Comparison of ENCODE assay signal across 32 cellular contexts in the genomic region with DNA sequence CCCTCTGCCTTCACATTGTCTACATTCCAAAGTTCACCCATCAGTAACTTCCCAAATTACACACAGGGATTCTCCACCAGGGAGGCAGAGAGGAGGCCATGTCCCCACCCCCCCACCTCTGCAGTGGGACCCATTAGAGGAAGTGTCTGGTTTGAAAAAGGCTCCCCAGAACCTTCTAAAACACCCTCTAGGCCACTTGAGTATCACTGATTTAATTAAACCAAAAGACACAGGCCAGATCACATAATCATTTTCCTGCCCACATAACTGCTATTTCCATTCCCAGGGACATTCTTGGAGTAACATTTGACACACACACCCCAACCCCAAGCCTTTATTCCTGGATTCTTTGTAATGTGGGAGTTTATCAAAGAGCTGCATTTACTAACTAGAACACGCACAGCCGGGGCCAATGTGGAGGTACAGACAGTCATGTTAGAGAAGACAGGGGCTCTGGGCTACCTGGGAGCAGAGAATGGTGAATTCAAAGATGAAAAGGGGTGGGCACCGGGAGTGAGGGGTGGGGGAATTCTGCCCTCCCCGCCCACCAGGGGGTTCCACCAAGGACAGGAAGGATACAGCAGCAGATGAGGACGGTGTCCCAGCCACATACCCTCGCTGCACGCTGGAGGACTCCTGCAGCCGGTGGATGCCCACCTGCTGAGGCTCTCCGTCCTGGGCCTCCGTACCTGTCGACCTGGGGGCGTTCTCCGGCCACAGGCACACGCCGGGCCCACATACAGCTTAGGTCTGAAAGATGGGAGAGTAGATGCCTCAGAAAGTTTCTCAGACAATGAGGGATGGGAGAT.
DNase-seq lines count a peak whose midpoint lies in the region; ATAC-seq, FAIRE-seq and TF ChIP-seq lines count a peak whose summit lies in the region.
"Had no signal": no experiment of that assay in that cellular context is flagged by ENCODE, and none has a peak within 500 bp of the region (broad histone marks: within the 10 kb centered on the region; RNA-seq: fewer than 3 reads in every experiment).

No MANE protein-coding gene starts in this region.

- no peaks in the 10 kb centered on the region for H3K9me3 Mint-ChIP-seq in nephron
- H3K9me3 Mint-ChIP-seq: activated CD8-positive, alpha-beta T cell treated with anti-CD3 and anti-CD28 coated beads for 36 hours; activated naive CD4-positive, alpha-beta T cell treated with anti-CD3 and anti-CD28 coated beads, Interleukin-2, amount 10 ng/mL, durations not matched to agents 7 days and 5 days; CD4-positive, CD25-positive, alpha-beta regulatory T cell; naive thymus-derived CD4-positive, alpha-beta T cell had no signal

- no peaks in the 10 kb centered on the region for H4K20me1 ChIP-seq in H1 (replicated peaks in 1 of 2; ENCODE audit: control insufficient read depth in 1 of 2, insufficient read depth in 2 of 2, low read length in 2 of 2)

- H3K27me3 Mint-ChIP-seq in nephron (ENCODE audit: low read depth) = peaks cover 12% of the 10 kb centered on the region
- H3K27me3 Mint-ChIP-seq: CD4-positive, CD25-positive, alpha-beta regulatory T cell had no signal

- WGBS in H1 (ENCODE audit: extremely low coverage in 1 of 2, insufficient coverage in 1 of 2, insufficient read length in 1 of 2, insufficient replicate concordance in 2 of 2, low coverage in 1 of 2, low lambda C conversion rate in 2 of 2, missing lambda C conversion rate in 1 of 2), 2 experiments = 77% methylated on average over 5 of the region's 15 CpGs; no CpG with 5 or more reads in 1 of the 2 experiments

- H3K4ac ChIP-seq in H1 (replicated peaks; ENCODE audit: insufficient read length, low read depth, low read length) = no peak overlapping the region

- TF ChIP-seq CTCF in BE2C (IDR thresholded peaks at IDR 0.05; ENCODE audit: low read depth, low read length) (no peak), H1 (IDR thresholded peaks at IDR 0.05; ENCODE audit: control extremely low read depth in 1 of 3, insufficient read depth in 1 of 3, low read depth in 1 of 3, low read length in 3 of 3) (no peak), nephron (IDR thresholded peaks at IDR 0.05; ENCODE audit: unreplicated experiment in 3 of 3) (no peak), foreskin fibroblast (IDR thresholded peaks at IDR 0.05; ENCODE audit: low read depth, low read length) (no peak)

- no peaks in the 10 kb centered on the region for H3K23me2 ChIP-seq in H1 (ENCODE audit: low read depth, low read length)

- H3K4me1 Mint-ChIP-seq in nephron = peaks cover 53% of the 10 kb centered on the region

- H3K27me3 ChIP-seq in BE2C (no peaks in the 10 kb centered on the region), HUES48 (ENCODE audit: control insufficient read depth, insufficient read depth, low read length) (no peaks in the 10 kb centered on the region), H1 (replicated peaks in 1 of 4; ENCODE audit: control insufficient read depth in 3 of 4, extremely low read depth in 1 of 4, insufficient read depth in 3 of 4, low read length in 3 of 4) (no peaks in the 10 kb centered on the region)
- H3K27me3 ChIP-seq: adrenal gland, brain microvascular endothelial cell, gastroesophageal sphincter, uterus had no signal

- no peak overlapping the region for H3K18ac ChIP-seq in H1 (ENCODE audit: extremely low read depth, low read length)

- no peak for TF ChIP-seq RAD21 in H1 (IDR thresholded peaks at IDR 0.05 in 1 of 2, conservative IDR thresholded peaks at IDR 0.05 in 1 of 2; ENCODE audit: low read depth in 2 of 2, low read length in 2 of 2)

- no peak for FAIRE-seq in H1 (lab: Jason Lieb, UNC)
- FAIRE-seq: A204.1, D721Med had no signal

- H3K4me3 ChIP-seq in BE2C (ENCODE audit: low read depth, low read length) (no peak overlapping the region), HUES48 (ENCODE audit: low read depth, low read length) (no peak overlapping the region), H1 (ENCODE audit: extremely low read depth in 1 of 4, insufficient read depth in 2 of 4, low read depth in 3 of 4, low read length in 4 of 4) (no peak overlapping the region), foreskin fibroblast (ENCODE audit: low read depth in 1 of 2, low read length in 2 of 2) (no peak overlapping the region)
- H3K4me3 ChIP-seq: adrenal gland, gastroesophageal sphincter, GM23248, left ventricle myocardium inferior, prostate gland, uterus had no signal

- CTCF ChIA-PET in H1 (lab: Charles Lee; ENCODE audit: partially characterized antibody) = interaction anchor here (1.2 to 1.8 kb wide), 4 partner anchors 100 to 335 kb away, joined by 3 to 5 read pairs (median 3); no protein-coding TSS in a partner anchor

- TF ChIP-seq POLR2A in H1 (IDR thresholded peaks at IDR 0.05; ENCODE audit: control extremely low read depth in 1 of 2, low read depth in 2 of 2, low read length in 2 of 2) = no peak

- H2BK12ac ChIP-seq in H1 (ENCODE audit: low read depth, low read length) = 0 out of 2 replicates have a peak overlapping the region, but pooled peaks have one; percentile 5

- no peak overlapping the region for H2AK5ac ChIP-seq in H1 (ENCODE audit: low read depth, low read length)

- H4K5ac ChIP-seq in H1 (ENCODE audit: insufficient read length, low read depth, low read length) = no peak overlapping the region

- POLR2A ChIA-PET in H1 (lab: Charles Lee; ENCODE audit: partially characterized antibody) = interaction anchor here (0.8 to 2.2 kb wide), 3 partner anchors 24 to 201 kb away, joined by 3 to 6 read pairs (median 4); a partner anchor contains a TSS

- ATAC-seq in HG03442 (IDR thresholded peaks at IDR 0.05; ENCODE audit: unreplicated experiment) (no peak), HG03135 (IDR thresholded peaks at IDR 0.05; ENCODE audit: unreplicated experiment) (no peak)
- ATAC-seq: activated CD8-positive, alpha-beta T cell treated with anti-CD3 and anti-CD28 coated beads for 36 hours; naive thymus-derived CD4-positive, alpha-beta T cell had no signal

- peak overlapping the region; percentile 7; the same call in 1 of the 2 replicates for H2BK5ac ChIP-seq in H1 (ENCODE audit: low read depth, low read length)

- no peak overlapping the region for H3K56ac ChIP-seq in H1 (replicated peaks; ENCODE audit: insufficient read length, low read depth, low read length)

- DNase-seq in BE2C (peak; percentile 27), H1 (ENCODE audit: low read depth in 1 of 2, low spot score in 2 of 2) (no peak), foreskin fibroblast (no peak), germinal center (ENCODE audit: low spot score) (no peak)
- DNase-seq: activated CD4-positive, alpha-beta T cell treated with anti-CD3 and anti-CD28 coated beads for 1 hour; activated CD8-positive, alpha-beta T cell treated with anti-CD3 and anti-CD28 coated beads for 36 hours; activated naive CD4-positive, alpha-beta T cell treated with anti-CD3 and anti-CD28 coated beads, Interleukin-2, amount 10 ng/mL, durations not matched to agents 7 days and 5 days; adrenal gland; CD4-positive, CD25-positive, alpha-beta regulatory T cell; DND-41; hypothalamus; IMR-90; left ventricle myocardium inferior; naive thymus-derived CD4-positive, alpha-beta T cell; NCI-H1436 treated with DMSO at 0.1 percent for 48 hours; NCI-H2081 treated with DMSO at 0.1 percent for 48 hours; NCI-H2227 treated with DMSO at 0.1 percent for 48 hours; NCI-H526 treated with DMSO at 0.1 percent for 48 hours; NK-92 treated with Interleukin-12 subunit alpha and Interleukin-12 subunit beta, amount 100 ng/mL, for 24 hours; nucleus accumbens; stimulated activated naive CD4-positive, alpha-beta T cell; uterus had no signal

- H3K4me3 Mint-ChIP-seq in nephron = peak overlapping the region in 1 of 3 experiments; percentile 20
- H3K4me3 Mint-ChIP-seq: activated CD8-positive, alpha-beta T cell treated with anti-CD3 and anti-CD28 coated beads for 36 hours; activated naive CD4-positive, alpha-beta T cell treated with anti-CD3 and anti-CD28 coated beads, Interleukin-2, amount 10 ng/mL, durations not matched to agents 7 days and 5 days; naive thymus-derived CD4-positive, alpha-beta T cell had no signal

- H3K27ac ChIP-seq in HUES48 (ENCODE audit: low read depth, low read length) = peak overlapping the region; percentile 29
- no peak overlapping the region for H3K27ac ChIP-seq in H1 (ENCODE audit: low read depth, low read length)
- H3K27ac ChIP-seq: adrenal gland, brain microvascular endothelial cell, gastroesophageal sphincter, GM23248, left ventricle myocardium inferior, prostate gland, uterus had no signal

- no peak overlapping the region for H3K9ac ChIP-seq in HUES48 (ENCODE audit: low read depth, low read length)
- H3K9ac ChIP-seq in H1 (replicated peaks in 1 of 4; ENCODE audit: extremely low read depth in 1 of 4, low read depth in 3 of 4, low read length in 3 of 4) = no peak overlapping the region
- H3K9ac ChIP-seq: GM23248 had no signal

- no peaks in the 10 kb centered on the region for H3K36me3 Mint-ChIP-seq in nephron (ENCODE audit: low read depth)
- H3K36me3 Mint-ChIP-seq: activated naive CD4-positive, alpha-beta T cell treated with anti-CD3 and anti-CD28 coated beads, Interleukin-2, amount 10 ng/mL, durations not matched to agents 7 days and 5 days; CD4-positive, CD25-positive, alpha-beta regulatory T cell; naive thymus-derived CD4-positive, alpha-beta T cell had no signal

- H2BK20ac ChIP-seq in H1 (ENCODE audit: low read length) = peak overlapping the region; percentile 19; the same call in 1 of the 2 replicates

- H3K4me1 ChIP-seq in BE2C (no peaks in the 10 kb centered on the region), HUES48 (ENCODE audit: control insufficient read depth, insufficient read depth, low read length) (peaks cover 42% of the 10 kb centered on the region), H1 (replicated peaks in 1 of 4; ENCODE audit: control insufficient read depth in 3 of 4, insufficient read depth in 4 of 4, low read length in 3 of 4) (peaks cover 0 to 18% (median 14%) of the 10 kb centered on the region in 4 experiments; a peak in 6 of 7 replicates)
- H3K4me1 ChIP-seq: adrenal gland, prostate gland, uterus had no signal

- H3K36me3 ChIP-seq in BE2C (no peaks in the 10 kb centered on the region), HUES48 (ENCODE audit: control insufficient read depth, insufficient read depth, low read length) (no peaks in the 10 kb centered on the region), H1 (ENCODE audit: control insufficient read depth in 2 of 4, insufficient read depth in 4 of 4, low read length in 3 of 4) (no peaks in the 10 kb centered on the region)
- H3K36me3 ChIP-seq: adrenal gland, brain microvascular endothelial cell, gastroesophageal sphincter, left ventricle myocardium inferior, prostate gland, uterus had no signal

- H3K4me2 ChIP-seq in H1 (ENCODE audit: insufficient read depth in 1 of 2, low read depth in 2 of 2, low read length in 2 of 2) = no peak overlapping the region

- H4K8ac ChIP-seq in H1 (ENCODE audit: extremely low read depth, insufficient read depth, low read length) = no peak overlapping the region

- H4K91ac ChIP-seq in H1 (replicated peaks; ENCODE audit: insufficient read length, low read length) = no peak overlapping the region

- no peaks in the 10 kb centered on the region for H3K79me2 ChIP-seq in H1 (ENCODE audit: control insufficient read depth in 1 of 2, insufficient read depth in 2 of 2, low read length in 2 of 2)

- H2AFZ ChIP-seq in H1 (ENCODE audit: low read length) = no peak overlapping the region
- H2AFZ ChIP-seq: GM23248 had no signal

- no peak overlapping the region for H3K23ac ChIP-seq in H1 (ENCODE audit: insufficient read length)

- TF ChIP-seq EP300 in H1 (IDR thresholded peaks at IDR 0.05; ENCODE audit: borderline replicate concordance in 1 of 2, low read depth in 2 of 2, low read length in 2 of 2) = no peak

- no peak overlapping the region for H3K14ac ChIP-seq in H1 (ENCODE audit: insufficient read length)

- H3K9me3 ChIP-seq in BE2C = no peaks in the 10 kb centered on the region
- no peaks in the 10 kb centered on the region for H3K9me3 ChIP-seq in HUES48 (ENCODE audit: control insufficient read depth, insufficient read depth, low read length)
- no peaks in the 10 kb centered on the region for H3K9me3 ChIP-seq in H1 (ENCODE audit: insufficient read depth in 2 of 2, low read depth in 1 of 2, low read length in 1 of 2)
- H3K9me3 ChIP-seq: adrenal gland, gastroesophageal sphincter, left ventricle myocardium inferior, prostate gland, uterus had no signal

- H3K27ac Mint-ChIP-seq in nephron = peak overlapping the region in 2 of 3 experiments; percentile 7 to 20
- H3K27ac Mint-ChIP-seq: activated CD8-positive, alpha-beta T cell treated with anti-CD3 and anti-CD28 coated beads for 36 hours; activated naive CD4-positive, alpha-beta T cell treated with anti-CD3 and anti-CD28 coated beads, Interleukin-2, amount 10 ng/mL, durations not matched to agents 7 days and 5 days had no signal

- no peaks in the 10 kb centered on the region for H3K79me1 ChIP-seq in H1 (ENCODE audit: low read depth, low read length)

- H2BK15ac ChIP-seq in H1 (ENCODE audit: low read length) = no peak overlapping the region

- H2BK120ac ChIP-seq in H1 (replicated peaks; ENCODE audit: low read depth, low read length) = no peak overlapping the region
